ENCODE assay signal across 1 cellular context in the genomic region with DNA sequence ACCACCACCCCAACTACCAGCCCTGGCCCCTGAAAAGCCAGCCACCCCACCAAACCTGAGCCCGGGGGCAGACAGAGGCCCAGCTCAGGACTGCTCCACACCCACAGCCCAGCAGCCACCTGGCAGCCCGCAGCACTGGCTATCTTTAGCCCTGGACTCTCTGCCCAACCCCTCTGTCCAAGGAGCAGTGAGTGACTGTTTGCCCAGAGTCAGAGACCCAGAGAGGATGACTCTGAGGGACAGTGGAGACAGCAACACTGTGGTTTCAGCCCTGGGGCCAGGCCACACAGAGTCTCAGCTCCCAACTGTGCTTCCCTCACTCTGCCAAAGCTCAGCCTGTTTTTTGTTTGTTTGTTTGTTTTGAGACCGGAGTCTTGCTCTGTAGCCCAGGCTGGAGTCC.
TF ChIP-seq lines count a peak whose summit lies in the region.

No MANE protein-coding gene starts in this region.

TF ChIP-seq in GM12878, 131 proteins besides CTCF, POLR2A, EP300 and RAD21 (continued from another document):
- TF ChIP-seq, protein P1, sequence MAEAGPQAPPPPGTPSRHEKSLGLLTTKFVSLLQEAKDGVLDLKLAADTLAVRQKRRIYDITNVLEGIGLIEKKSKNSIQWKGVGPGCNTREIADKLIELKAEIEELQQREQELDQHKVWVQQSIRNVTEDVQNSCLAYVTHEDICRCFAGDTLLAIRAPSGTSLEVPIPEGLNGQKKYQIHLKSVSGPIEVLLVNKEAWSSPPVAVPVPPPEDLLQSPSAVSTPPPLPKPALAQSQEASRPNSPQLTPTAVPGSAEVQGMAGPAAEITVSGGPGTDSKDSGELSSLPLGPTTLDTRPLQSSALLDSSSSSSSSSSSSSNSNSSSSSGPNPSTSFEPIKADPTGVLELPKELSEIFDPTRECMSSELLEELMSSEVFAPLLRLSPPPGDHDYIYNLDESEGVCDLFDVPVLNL (IDR thresholded peaks at IDR 0.05; ENCODE audit: low read depth, low read length), result no peak
- TF ChIP-seq SMAD5 (IDR thresholded peaks at IDR 0.05; ENCODE audit: low read depth), result no peak
